In the genomic region with DNA sequence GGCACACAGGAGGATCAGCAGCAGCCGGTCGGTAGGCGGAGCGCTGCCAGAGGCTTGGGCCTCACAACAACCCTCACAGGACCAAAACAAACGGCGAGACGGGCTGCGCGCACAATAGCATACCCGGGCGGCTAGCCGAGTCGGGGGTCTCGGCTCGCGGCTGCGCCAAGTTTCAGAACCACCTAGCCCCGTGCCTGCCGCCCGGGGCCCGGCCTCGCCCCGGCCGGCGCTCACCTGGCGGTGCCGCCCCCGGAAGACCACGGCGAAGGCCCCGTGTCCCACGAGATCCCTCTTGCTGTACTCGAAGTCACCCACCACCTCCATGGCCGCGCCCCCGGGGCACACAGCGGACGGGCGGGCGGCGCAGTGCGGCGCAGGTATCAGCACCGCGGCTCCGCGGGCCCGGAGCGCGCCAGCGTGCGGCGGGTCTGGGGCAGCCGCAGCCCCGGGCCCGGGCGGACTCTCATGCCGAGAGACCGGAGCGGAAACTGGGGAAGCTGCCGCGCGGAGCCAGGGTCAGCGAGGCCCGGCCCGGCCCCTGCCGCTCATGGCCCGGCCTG, we compare ENCODE assay signal across 1 cellular context.
TF ChIP-seq lines count a peak whose summit lies in the region.

No MANE protein-coding gene starts in this region.

TF ChIP-seq in HepG2, 621 proteins besides CTCF, POLR2A, EP300 and RAD21 (continued from another document):
- TF ChIP-seq, protein P1, sequence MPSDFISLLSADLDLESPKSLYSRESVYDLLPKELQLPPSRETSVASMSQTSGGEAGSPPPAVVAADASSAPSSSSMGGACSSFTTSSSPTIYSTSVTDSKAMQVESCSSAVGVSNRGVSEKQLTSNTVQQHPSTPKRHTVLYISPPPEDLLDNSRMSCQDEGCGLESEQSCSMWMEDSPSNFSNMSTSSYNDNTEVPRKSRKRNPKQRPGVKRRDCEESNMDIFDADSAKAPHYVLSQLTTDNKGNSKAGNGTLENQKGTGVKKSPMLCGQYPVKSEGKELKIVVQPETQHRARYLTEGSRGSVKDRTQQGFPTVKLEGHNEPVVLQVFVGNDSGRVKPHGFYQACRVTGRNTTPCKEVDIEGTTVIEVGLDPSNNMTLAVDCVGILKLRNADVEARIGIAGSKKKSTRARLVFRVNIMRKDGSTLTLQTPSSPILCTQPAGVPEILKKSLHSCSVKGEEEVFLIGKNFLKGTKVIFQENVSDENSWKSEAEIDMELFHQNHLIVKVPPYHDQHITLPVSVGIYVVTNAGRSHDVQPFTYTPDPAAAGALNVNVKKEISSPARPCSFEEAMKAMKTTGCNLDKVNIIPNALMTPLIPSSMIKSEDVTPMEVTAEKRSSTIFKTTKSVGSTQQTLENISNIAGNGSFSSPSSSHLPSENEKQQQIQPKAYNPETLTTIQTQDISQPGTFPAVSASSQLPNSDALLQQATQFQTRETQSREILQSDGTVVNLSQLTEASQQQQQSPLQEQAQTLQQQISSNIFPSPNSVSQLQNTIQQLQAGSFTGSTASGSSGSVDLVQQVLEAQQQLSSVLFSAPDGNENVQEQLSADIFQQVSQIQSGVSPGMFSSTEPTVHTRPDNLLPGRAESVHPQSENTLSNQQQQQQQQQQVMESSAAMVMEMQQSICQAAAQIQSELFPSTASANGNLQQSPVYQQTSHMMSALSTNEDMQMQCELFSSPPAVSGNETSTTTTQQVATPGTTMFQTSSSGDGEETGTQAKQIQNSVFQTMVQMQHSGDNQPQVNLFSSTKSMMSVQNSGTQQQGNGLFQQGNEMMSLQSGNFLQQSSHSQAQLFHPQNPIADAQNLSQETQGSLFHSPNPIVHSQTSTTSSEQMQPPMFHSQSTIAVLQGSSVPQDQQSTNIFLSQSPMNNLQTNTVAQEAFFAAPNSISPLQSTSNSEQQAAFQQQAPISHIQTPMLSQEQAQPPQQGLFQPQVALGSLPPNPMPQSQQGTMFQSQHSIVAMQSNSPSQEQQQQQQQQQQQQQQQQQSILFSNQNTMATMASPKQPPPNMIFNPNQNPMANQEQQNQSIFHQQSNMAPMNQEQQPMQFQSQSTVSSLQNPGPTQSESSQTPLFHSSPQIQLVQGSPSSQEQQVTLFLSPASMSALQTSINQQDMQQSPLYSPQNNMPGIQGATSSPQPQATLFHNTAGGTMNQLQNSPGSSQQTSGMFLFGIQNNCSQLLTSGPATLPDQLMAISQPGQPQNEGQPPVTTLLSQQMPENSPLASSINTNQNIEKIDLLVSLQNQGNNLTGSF (CRISPR knock-in tag; IDR thresholded peaks at IDR 0.05), result peak; percentile 56; the same call in 1 of the 2 replicates
- TF ChIP-seq, protein P2, sequence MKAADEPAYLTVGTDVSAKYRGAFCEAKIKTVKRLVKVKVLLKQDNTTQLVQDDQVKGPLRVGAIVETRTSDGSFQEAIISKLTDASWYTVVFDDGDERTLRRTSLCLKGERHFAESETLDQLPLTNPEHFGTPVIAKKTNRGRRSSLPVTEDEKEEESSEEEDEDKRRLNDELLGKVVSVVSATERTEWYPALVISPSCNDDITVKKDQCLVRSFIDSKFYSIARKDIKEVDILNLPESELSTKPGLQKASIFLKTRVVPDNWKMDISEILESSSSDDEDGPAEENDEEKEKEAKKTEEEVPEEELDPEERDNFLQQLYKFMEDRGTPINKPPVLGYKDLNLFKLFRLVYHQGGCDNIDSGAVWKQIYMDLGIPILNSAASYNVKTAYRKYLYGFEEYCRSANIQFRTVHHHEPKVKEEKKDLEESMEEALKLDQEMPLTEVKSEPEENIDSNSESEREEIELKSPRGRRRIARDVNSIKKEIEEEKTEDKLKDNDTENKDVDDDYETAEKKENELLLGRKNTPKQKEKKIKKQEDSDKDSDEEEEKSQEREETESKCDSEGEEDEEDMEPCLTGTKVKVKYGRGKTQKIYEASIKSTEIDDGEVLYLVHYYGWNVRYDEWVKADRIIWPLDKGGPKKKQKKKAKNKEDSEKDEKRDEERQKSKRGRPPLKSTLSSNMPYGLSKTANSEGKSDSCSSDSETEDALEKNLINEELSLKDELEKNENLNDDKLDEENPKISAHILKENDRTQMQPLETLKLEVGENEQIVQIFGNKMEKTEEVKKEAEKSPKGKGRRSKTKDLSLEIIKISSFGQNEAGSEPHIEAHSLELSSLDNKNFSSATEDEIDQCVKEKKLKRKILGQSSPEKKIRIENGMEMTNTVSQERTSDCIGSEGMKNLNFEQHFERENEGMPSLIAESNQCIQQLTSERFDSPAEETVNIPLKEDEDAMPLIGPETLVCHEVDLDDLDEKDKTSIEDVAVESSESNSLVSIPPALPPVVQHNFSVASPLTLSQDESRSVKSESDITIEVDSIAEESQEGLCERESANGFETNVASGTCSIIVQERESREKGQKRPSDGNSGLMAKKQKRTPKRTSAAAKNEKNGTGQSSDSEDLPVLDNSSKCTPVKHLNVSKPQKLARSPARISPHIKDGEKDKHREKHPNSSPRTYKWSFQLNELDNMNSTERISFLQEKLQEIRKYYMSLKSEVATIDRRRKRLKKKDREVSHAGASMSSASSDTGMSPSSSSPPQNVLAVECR (CRISPR knock-in tag; IDR thresholded peaks at IDR 0.05; ENCODE audit: borderline replicate concordance), result no peak
- TF ChIP-seq PHF20 (CRISPR knock-in tag; IDR thresholded peaks at IDR 0.05) (peak; percentile 23; the same call in 1 of the 2 replicates), ZNF263 (CRISPR knock-in tag; IDR thresholded peaks at IDR 0.05) (0 out of 2 replicates have a peak, but pooled peaks have one; percentile 17), ZNF777 (CRISPR knock-in tag; IDR thresholded peaks at IDR 0.05) (peak; percentile 82)
- TF ChIP-seq, protein P3, sequence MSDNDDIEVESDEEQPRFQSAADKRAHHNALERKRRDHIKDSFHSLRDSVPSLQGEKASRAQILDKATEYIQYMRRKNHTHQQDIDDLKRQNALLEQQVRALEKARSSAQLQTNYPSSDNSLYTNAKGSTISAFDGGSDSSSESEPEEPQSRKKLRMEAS (IDR thresholded peaks at IDR 0.05), result peak; percentile 47
